In the genomic region with DNA sequence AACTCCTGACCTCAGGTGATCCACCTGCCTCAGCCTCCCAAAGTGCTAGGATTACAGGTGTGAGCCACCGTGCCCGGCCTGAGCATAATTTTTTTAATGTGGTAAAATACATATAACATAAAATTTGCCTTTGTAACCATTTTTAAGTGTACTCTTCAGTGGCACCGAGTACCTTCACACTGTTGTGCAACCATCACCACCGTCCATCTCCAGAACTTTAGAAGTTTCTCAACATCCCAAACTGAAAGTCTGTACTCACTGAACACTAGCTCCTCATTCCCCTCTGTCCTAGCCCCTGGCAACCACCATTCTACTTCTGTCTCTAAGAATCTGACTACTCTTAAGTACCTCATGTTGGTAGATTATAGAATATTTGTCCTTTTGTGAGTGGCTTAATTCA, we compare ENCODE assay signal across 24 cellular contexts.
"Had no signal": no experiment of that assay in that cellular context is flagged by ENCODE, and none has a peak within 500 bp of the region (broad histone marks: within the 10 kb centered on the region; RNA-seq: fewer than 3 reads in every experiment).

No MANE protein-coding gene starts in this region.

- H3K9me3 Mint-ChIP-seq: central memory CD8-positive, alpha-beta T cell; mesothelial cell of epicardium; naive thymus-derived CD8-positive, alpha-beta T cell had no signal

- H3K36me3 Mint-ChIP-seq: mesothelial cell of epicardium had no signal

- H3K27ac Mint-ChIP-seq: activated CD8-positive, alpha-beta T cell treated with anti-CD3 and anti-CD28 coated beads, Interleukin-2, amount 10 ng/mL, durations not matched to agents 7 days and 5 days; activated naive CD4-positive, alpha-beta T cell treated with anti-CD3 and anti-CD28 coated beads for 36 hours; mesothelial cell of epicardium; neural progenitor cell; progenitor cell of endocrine pancreas; type B pancreatic cell had no signal

- ATAC-seq: activated CD8-positive, alpha-beta T cell treated with anti-CD3 and anti-CD28 coated beads, Interleukin-2, amount 10 ng/mL, durations not matched to agents 7 days and 5 days; naive thymus-derived CD8-positive, alpha-beta T cell had no signal

- H3K9me3 ChIP-seq: adrenal gland, breast epithelium, esophagus squamous epithelium, gastrocnemius medialis, thoracic aorta had no signal

- H3K27me3 Mint-ChIP-seq: central memory CD8-positive, alpha-beta T cell; naive thymus-derived CD8-positive, alpha-beta T cell; progenitor cell of endocrine pancreas had no signal

- DNase-seq: activated CD4-positive, alpha-beta T cell treated with anti-CD3 and anti-CD28 coated beads, Interleukin-2, amount 50 U/mL, for 1 hour; activated CD4-positive, CD25-positive, alpha-beta regulatory T cell treated with anti-CD3 and anti-CD28 coated beads, Interleukin-2, amount 50 U/mL, for 72 hours; activated CD8-positive, alpha-beta T cell treated with anti-CD3 and anti-CD28 coated beads, Interleukin-2, amount 10 ng/mL, durations not matched to agents 7 days and 5 days; activated effector memory CD4-positive, alpha-beta T cell treated with Interleukin-2 at 50 U/mL for 16 hours; activated naive CD4-positive, alpha-beta T cell treated with anti-CD3 and anti-CD28 coated beads for 36 hours; adrenal gland; esophagus squamous epithelium; gastrocnemius medialis; head of caudate nucleus; hypothalamus; left ventricle myocardium superior; mammary epithelial cell; naive thymus-derived CD8-positive, alpha-beta T cell; retina; stimulated activated CD4-positive, alpha-beta T cell treated with anti-CD3 and anti-CD28 coated beads, Interleukin-2, amount 100 ng/mL, for 48 hours; stimulated activated CD8-positive, alpha-beta memory T cell treated with anti-CD3 and anti-CD28 coated beads, Interleukin-4, amount 100 ng/mL, for 48 hours; stimulated activated naive CD4-positive, alpha-beta T cell had no signal

- H3K4me3 Mint-ChIP-seq: activated CD8-positive, alpha-beta T cell treated with anti-CD3 and anti-CD28 coated beads, Interleukin-2, amount 10 ng/mL, durations not matched to agents 7 days and 5 days; activated naive CD4-positive, alpha-beta T cell treated with anti-CD3 and anti-CD28 coated beads for 36 hours; central memory CD8-positive, alpha-beta T cell; mesothelial cell of epicardium; naive thymus-derived CD8-positive, alpha-beta T cell; neural progenitor cell; type B pancreatic cell had no signal
